8 cellular contexts compared by ENCODE assay signal in genomic region chr1:246724725-246725095, GRCh38. TPM values are rescaled to one million over a fixed set of nuclear protein-coding genes. Genes with fewer than 3 reads are reported as not detected.
DNase-seq lines count a peak whose midpoint lies in the region; ATAC-seq and TF ChIP-seq lines count a peak whose summit lies in the region.

No MANE protein-coding gene starts in this region.

- peak overlapping the region; percentile 92 for H3K4me3 Mint-ChIP-seq in stimulated activated memory B cell treated with anti-CD40 and anti-IgM and Interleukin-4, amounts not matched to agents 10 μg/mL and 1 μg/mL and 100 μg/mL, for 72 hours

- no peaks in the 10 kb centered on the region for H3K27me3 Mint-ChIP-seq in stimulated activated memory B cell treated with anti-CD40 and anti-IgM and Interleukin-4, amounts not matched to agents 10 μg/mL and 1 μg/mL and 100 μg/mL, for 72 hours

- peak overlapping the region; percentile 71 for H3K27ac Mint-ChIP-seq in stimulated activated memory B cell treated with anti-CD40 and anti-IgM and Interleukin-4, amounts not matched to agents 10 μg/mL and 1 μg/mL and 100 μg/mL, for 72 hours

- H3K4me3 ChIP-seq in BLaER1 treated with 17β-estradiol and CSF1 and Interleukin-3, amounts not matched to agents 10 nM and 100 nM: peak overlapping the region; percentile 78 to 93 (median 86)
- H3K4me3 ChIP-seq in body of pancreas: peak overlapping the region; percentile 46 to 61

- ATAC-seq in GM18868 (IDR thresholded peaks at IDR 0.05; ENCODE audit: unreplicated experiment) (peak; percentile 36), HG03108 (IDR thresholded peaks at IDR 0.05; ENCODE audit: unreplicated experiment) (peak; percentile 39), body of pancreas (peak; percentile 40), HG03039 (IDR thresholded peaks at IDR 0.05; ENCODE audit: unreplicated experiment) (no peak)
- no peak for ATAC-seq in stimulated activated memory B cell treated with anti-CD40 and anti-IgM and Interleukin-4, amounts not matched to agents 10 μg/mL and 1 μg/mL and 100 μg/mL, for 72 hours

- H3K4me1 Mint-ChIP-seq in stimulated activated memory B cell treated with anti-CD40 and anti-IgM and Interleukin-4, amounts not matched to agents 10 μg/mL and 1 μg/mL and 100 μg/mL, for 72 hours: peaks cover 13% of the 10 kb centered on the region

- peak overlapping the region; percentile 72 to 96 (median 93) for H3K27ac ChIP-seq in BLaER1 treated with 17β-estradiol and CSF1 and Interleukin-3, amounts not matched to agents 10 nM and 100 nM
- peak overlapping the region; percentile 52 to 85 (median 74) for H3K27ac ChIP-seq in body of pancreas

- no peaks in the 10 kb centered on the region for H3K27me3 ChIP-seq in BLaER1 treated with 17β-estradiol and CSF1 and Interleukin-3, amounts not matched to agents 10 nM and 100 nM
- no peaks in the 10 kb centered on the region for H3K27me3 ChIP-seq in body of pancreas

- no peak for TF ChIP-seq CTCF in body of pancreas (IDR thresholded peaks at IDR 0.05)

- no peak for TF ChIP-seq POLR2A in body of pancreas (IDR thresholded peaks at IDR 0.05)

- peaks cover 30% of the 10 kb centered on the region for H3K36me3 Mint-ChIP-seq in stimulated activated memory B cell treated with anti-CD40 and anti-IgM and Interleukin-4, amounts not matched to agents 10 μg/mL and 1 μg/mL and 100 μg/mL, for 72 hours

- H3K36me3 ChIP-seq in BLaER1 treated with 17β-estradiol and CSF1 and Interleukin-3, amounts not matched to agents 10 nM and 100 nM: peaks cover 30 to 32% (median 31%) of the 10 kb centered on the region in 11 experiments
- peaks cover 0 to 7% of the 10 kb centered on the region in 2 donors for H3K36me3 ChIP-seq in body of pancreas (replicated peaks in 1 of 2; ENCODE audit: insufficient read depth in 1 of 2, low read depth in 2 of 2)

- peaks cover 18 to 33% (median 23%) of the 10 kb centered on the region in 10 experiments for H3K4me1 ChIP-seq in BLaER1 treated with 17β-estradiol and CSF1 and Interleukin-3, amounts not matched to agents 10 nM and 100 nM
- H3K4me1 ChIP-seq in body of pancreas: peaks cover 24% of the 10 kb centered on the region

- peaks cover 36 to 53% (median 52%) of the 10 kb centered on the region in 11 experiments for H3K9me3 ChIP-seq in BLaER1 treated with 17β-estradiol and CSF1 and Interleukin-3, amounts not matched to agents 10 nM and 100 nM (replicated peaks in 1 of 11)
- no peaks in the 10 kb centered on the region for H3K9me3 ChIP-seq in body of pancreas

- 0 to 1% methylated on average over 14 of the region's 14 CpGs for WGBS in body of pancreas, 2 donors

- no peaks in the 10 kb centered on the region for H4K20me1 ChIP-seq in BLaER1 treated with 17β-estradiol and CSF1 and Interleukin-3, amounts not matched to agents 10 nM and 100 nM

- peak; percentile 77 for DNase-seq in NCI-H69 (lab: John Stamatoyannopoulos, UW)
- DNase-seq in body of pancreas: peak in 2 of 4 donors; percentile 2 to 18
- peak; percentile 60 for DNase-seq in inferior parietal cortex (ENCODE audit: extremely low spot score)

- H3K9me3 Mint-ChIP-seq in stimulated activated memory B cell treated with anti-CD40 and anti-IgM and Interleukin-4, amounts not matched to agents 10 μg/mL and 1 μg/mL and 100 μg/mL, for 72 hours: peaks cover 17% of the 10 kb centered on the region

- peak overlapping the region; percentile 88 to 97 (median 94) for H3K9ac ChIP-seq in BLaER1 treated with 17β-estradiol and CSF1 and Interleukin-3, amounts not matched to agents 10 nM and 100 nM

- intact Hi-C loops in body of pancreas (cut with DNase I): no loop called here

- peak overlapping the region; percentile 80 to 96 (median 93) for H3K4me2 ChIP-seq in BLaER1 treated with 17β-estradiol and CSF1 and Interleukin-3, amounts not matched to agents 10 nM and 100 nM

RNA-seq across cellular contexts. Expression of gene SCCPDH, which starts 0.5 kb away (rescaled TPM):
- 10 to 100 TPM in 1 of 2 donors, 1 to 10 TPM in 1; 9.9 to 15.0 TPM for total RNA-seq in body of pancreas

Comparison
In these comparisons a context has a peak if more than half of its experiments do, and no peak if none do; other contexts are left out.
1. ATAC-seq: peak in GM18868 (single experiment), HG03108 (single experiment) and body of pancreas (single experiment); none in stimulated activated memory B cell treated with anti-CD40 and anti-IgM and Interleukin-4, amounts not matched to agents 10 μg/mL and 1 μg/mL and 100 μg/mL, for 72 hours (single experiment) and HG03039 (single experiment).